13 cellular contexts compared by ENCODE assay signal in genomic region chr13:59635591-59635990, GRCh38.
DNase-seq lines count a peak whose midpoint lies in the region; ATAC-seq and TF ChIP-seq lines count a peak whose summit lies in the region.
"Had no signal": no experiment of that assay in that cellular context is flagged by ENCODE, and none has a peak within 500 bp of the region (broad histone marks: within the 10 kb centered on the region; RNA-seq: fewer than 3 reads in every experiment).

No MANE protein-coding gene starts in this region.

- H3K9me3 ChIP-seq in esophagus muscularis mucosa: no peaks in the 10 kb centered on the region
- H3K9me3 ChIP-seq: SJCRH30 had no signal

- TF ChIP-seq CTCF in esophagus muscularis mucosa (IDR thresholded peaks at IDR 0.05): no peak
- TF ChIP-seq CTCF in nephron progenitor cell (IDR thresholded peaks at IDR 0.05): no peak
- TF ChIP-seq CTCF in GM10266 (IDR thresholded peaks at IDR 0.05; ENCODE audit: control insufficient read depth, insufficient read depth, low read depth, missing control alignments): no peak

- WGBS in esophagus muscularis mucosa: 84% methylated on average over 6 of the region's 6 CpGs

- H3K4me3 ChIP-seq in esophagus muscularis mucosa: no peak overlapping the region
- H3K4me3 ChIP-seq: SJCRH30 had no signal

- no peaks in the 10 kb centered on the region for H3K27me3 ChIP-seq in esophagus muscularis mucosa
- H3K27me3 ChIP-seq: SJCRH30 had no signal

- intact Hi-C loops in esophagus muscularis mucosa (cut with DNase I): no loop called here

- H3K27ac ChIP-seq in esophagus muscularis mucosa (replicated peaks in 1 of 4): no peak overlapping the region
- H3K27ac ChIP-seq: SJCRH30 had no signal

- no peak for TF ChIP-seq POLR2A in esophagus muscularis mucosa (IDR thresholded peaks at IDR 0.05; ENCODE audit: low read depth)

- peak; percentile 7 for DNase-seq in NCI-H146 treated with DMSO at 0.1 percent for 48 hours (lab: John Stamatoyannopoulos, UW; ENCODE audit: unreplicated experiment)
- DNase-seq in esophagus muscularis mucosa (ENCODE audit: extremely low spot score): peak; percentile 66
- DNase-seq in nephron progenitor cell: peak; percentile 40
- no peak for DNase-seq in inferior parietal cortex (ENCODE audit: extremely low spot score)
- DNase-seq in GM10266 (ENCODE audit: extremely low spot score): no peak
- DNase-seq in NK-92 (lab: John Stamatoyannopoulos, UW; ENCODE audit: unreplicated experiment): no peak
- DNase-seq: CD4-positive, CD25-positive, alpha-beta regulatory T cell; DND-41; Kasumi-1; NCI-H187 treated with DMSO at 0.1 percent for 48 hours; NCI-H748 treated with DMSO at 0.1 percent for 48 hours; SJCRH30 had no signal

- H3K36me3 Mint-ChIP-seq in nephron progenitor cell (ENCODE audit: low read depth): no peaks in the 10 kb centered on the region
- H3K36me3 Mint-ChIP-seq in stimulated activated memory B cell treated with anti-CD40 and anti-IgM and Interleukin-4, amounts not matched to agents 10 μg/mL and 1 μg/mL and 100 μg/mL, for 72 hours: no peaks in the 10 kb centered on the region
- H3K36me3 Mint-ChIP-seq: CD4-positive, CD25-positive, alpha-beta regulatory T cell had no signal

- peak; percentile 29 for ATAC-seq in stimulated activated memory B cell treated with anti-CD40 and anti-IgM and Interleukin-4, amounts not matched to agents 10 μg/mL and 1 μg/mL and 100 μg/mL, for 72 hours

- TF ChIP-seq EP300 in esophagus muscularis mucosa (IDR thresholded peaks at IDR 0.05): no peak

- no peak overlapping the region for H3K4me3 Mint-ChIP-seq in nephron progenitor cell
- H3K4me3 Mint-ChIP-seq in stimulated activated memory B cell treated with anti-CD40 and anti-IgM and Interleukin-4, amounts not matched to agents 10 μg/mL and 1 μg/mL and 100 μg/mL, for 72 hours: no peak overlapping the region
- H3K4me3 Mint-ChIP-seq: CD4-positive, CD25-positive, alpha-beta regulatory T cell had no signal

- H3K27me3 Mint-ChIP-seq in nephron progenitor cell (ENCODE audit: low read depth, poor library complexity): peaks cover 2% of the 10 kb centered on the region
- no peaks in the 10 kb centered on the region for H3K27me3 Mint-ChIP-seq in stimulated activated memory B cell treated with anti-CD40 and anti-IgM and Interleukin-4, amounts not matched to agents 10 μg/mL and 1 μg/mL and 100 μg/mL, for 72 hours
- H3K27me3 Mint-ChIP-seq: CD4-positive, CD25-positive, alpha-beta regulatory T cell had no signal

- H3K9me3 Mint-ChIP-seq in nephron progenitor cell: peaks cover 7% of the 10 kb centered on the region
- no peaks in the 10 kb centered on the region for H3K9me3 Mint-ChIP-seq in stimulated activated memory B cell treated with anti-CD40 and anti-IgM and Interleukin-4, amounts not matched to agents 10 μg/mL and 1 μg/mL and 100 μg/mL, for 72 hours
- H3K9me3 Mint-ChIP-seq: CD4-positive, CD25-positive, alpha-beta regulatory T cell had no signal

- peaks cover 5% of the 10 kb centered on the region for H3K4me1 Mint-ChIP-seq in nephron progenitor cell
- no peaks in the 10 kb centered on the region for H3K4me1 Mint-ChIP-seq in stimulated activated memory B cell treated with anti-CD40 and anti-IgM and Interleukin-4, amounts not matched to agents 10 μg/mL and 1 μg/mL and 100 μg/mL, for 72 hours
- H3K4me1 Mint-ChIP-seq: CD4-positive, CD25-positive, alpha-beta regulatory T cell had no signal

- peaks cover 10 to 27% (median 24%) of the 10 kb centered on the region in 4 donors for H3K4me1 ChIP-seq in esophagus muscularis mucosa
- H3K4me1 ChIP-seq: SJCRH30 had no signal

- no peaks in the 10 kb centered on the region for H3K36me3 ChIP-seq in esophagus muscularis mucosa
- H3K36me3 ChIP-seq: SJCRH30 had no signal

- H3K27ac Mint-ChIP-seq in nephron progenitor cell: peak overlapping the region; percentile 80
- H3K27ac Mint-ChIP-seq in stimulated activated memory B cell treated with anti-CD40 and anti-IgM and Interleukin-4, amounts not matched to agents 10 μg/mL and 1 μg/mL and 100 μg/mL, for 72 hours: no peak overlapping the region
- H3K27ac Mint-ChIP-seq: CD4-positive, CD25-positive, alpha-beta regulatory T cell had no signal

Comparison
In these comparisons a context has a peak if more than half of its experiments do, and no peak if none do; other contexts are left out.
1. DNase-seq: peak in NCI-H146 treated with DMSO at 0.1 percent for 48 hours (single experiment), esophagus muscularis mucosa (single experiment) and nephron progenitor cell (single experiment); none in inferior parietal cortex (single experiment), GM10266 (single experiment) and NK-92 (single experiment).